In the genomic region with DNA sequence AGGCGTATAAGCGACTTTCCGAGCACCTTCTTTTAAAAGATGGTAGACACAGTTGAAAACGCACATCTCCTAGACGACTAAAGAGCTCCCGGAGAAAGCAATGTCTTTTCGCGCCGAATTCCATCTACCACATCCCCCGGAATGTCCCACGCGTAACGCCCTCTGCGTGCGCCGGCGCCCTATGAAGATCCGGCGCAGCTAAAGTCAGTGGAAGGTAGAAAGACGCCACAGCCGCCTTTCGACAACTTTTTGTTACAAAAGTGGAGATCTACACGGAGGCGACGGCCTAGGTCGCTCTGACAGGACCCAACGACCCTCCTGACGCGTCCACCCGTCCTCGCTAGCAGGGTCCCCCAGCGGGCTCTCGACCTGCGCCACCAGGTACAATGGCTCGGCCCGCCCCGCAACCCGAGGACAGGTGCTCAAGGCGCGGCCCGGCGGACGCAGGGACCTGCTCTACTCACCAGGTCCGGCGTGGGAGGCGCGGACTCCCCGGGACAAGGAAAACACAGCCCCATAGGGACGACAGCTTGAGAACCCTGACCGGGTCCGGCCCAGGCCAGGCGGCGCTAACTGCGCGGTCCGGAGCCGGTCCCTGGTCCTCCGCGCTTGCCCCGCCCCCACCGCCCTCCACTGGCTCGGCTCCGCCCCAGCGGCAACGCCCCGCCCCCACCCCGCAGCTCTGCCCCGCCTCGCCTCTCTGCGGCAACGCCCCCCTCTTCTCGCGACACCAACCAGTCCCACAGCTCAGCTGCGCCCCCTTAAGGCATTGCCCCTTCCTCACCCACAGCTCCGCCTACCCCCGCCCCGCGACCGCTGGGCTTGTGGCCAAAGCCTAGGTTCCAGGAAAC, we compare ENCODE assay signal across 8 cellular contexts. TPM values are rescaled to one million over a fixed set of nuclear protein-coding genes. Genes with fewer than 3 reads are reported as not detected.
DNase-seq lines count a peak whose midpoint lies in the region; ATAC-seq and TF ChIP-seq lines count a peak whose summit lies in the region.

A gene with protein sequence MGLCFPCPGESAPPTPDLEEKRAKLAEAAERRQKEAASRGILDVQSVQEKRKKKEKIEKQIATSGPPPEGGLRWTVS (minus strand): TSS at position 571 of the 851 bp plus-strand sequence. CDS start 53 bp downstream, at position 518.

- ATAC-seq in foreskin keratinocyte, result peak; percentile 88

- peaks cover 5% of the 10 kb centered on the region for H3K36me3 Mint-ChIP-seq in neural progenitor cell

- H3K27me3 ChIP-seq in SJCRH30 (no peaks in the 10 kb centered on the region), foreskin keratinocyte (no peaks in the 10 kb centered on the region), neural progenitor cell (peaks cover 11% of the 10 kb centered on the region), stomach smooth muscle (ENCODE audit: control insufficient read depth in 1 of 2, insufficient read depth in 2 of 2, low read length in 2 of 2) (no peaks in the 10 kb centered on the region)

- peak; percentile 93 for TF ChIP-seq CTCF in LNCaP clone FGC (IDR thresholded peaks at IDR 0.05; ENCODE audit: control insufficient read depth, extremely low read depth, insufficient read depth)
- TF ChIP-seq CTCF in foreskin keratinocyte (conservative IDR thresholded peaks at IDR 0.05), result peak; percentile 76
- TF ChIP-seq CTCF in neural progenitor cell (IDR thresholded peaks at IDR 0.05), result peak; percentile 69

- H3K9ac ChIP-seq in ES-I3 (ENCODE audit: low read depth, low read length) (peak within 1 kb of the TSS; percentile 97), neural progenitor cell (peak within 1 kb of the TSS; percentile 31), stomach smooth muscle (ENCODE audit: low read length in 2 of 2) (peak within 1 kb of the TSS; percentile 73 to 93)

- peak within 1 kb of the TSS; percentile 95 for H2AFZ ChIP-seq in neural progenitor cell (replicated peaks)

- H3F3A ChIP-seq in neural progenitor cell (ENCODE audit: low read depth), result no peaks in the 10 kb centered on the region

- peaks cover 8% of the 10 kb centered on the region for H3K4me1 Mint-ChIP-seq in neural progenitor cell

- H3K27me3 Mint-ChIP-seq in neural progenitor cell (ENCODE audit: insufficient read depth, low read depth), result peaks cover 2% of the 10 kb centered on the region

- H3K4me3 ChIP-seq in LNCaP clone FGC (ENCODE audit: low read depth, low read length) (peak within 1 kb of the TSS; percentile 88), SJCRH30 (peak within 1 kb of the TSS; percentile 91), neural progenitor cell (peak within 1 kb of the TSS; percentile 86), stomach smooth muscle (ENCODE audit: low read length in 2 of 2) (peak within 1 kb of the TSS; percentile 81 to 92)

- H3K4me1 ChIP-seq in ES-I3 (ENCODE audit: insufficient read depth, low read length) (0 out of 2 replicates have a peak, but pooled peaks cover 5% of the 10 kb centered on the region), SJCRH30 (peaks cover 4% of the 10 kb centered on the region), foreskin keratinocyte (peaks cover 5% of the 10 kb centered on the region), neural progenitor cell (peaks cover 15% of the 10 kb centered on the region), stomach smooth muscle (ENCODE audit: control insufficient read depth, insufficient read depth, low read length) (no peaks in the 10 kb centered on the region)

- H3K4me3 Mint-ChIP-seq in neural progenitor cell, result peak within 1 kb of the TSS; percentile 96

- H4K20me1 ChIP-seq in neural progenitor cell (ENCODE audit: low read depth), result no peaks in the 10 kb centered on the region

- H3K9me3 Mint-ChIP-seq in neural progenitor cell, result no peaks in the 10 kb centered on the region

- H3K36me3 ChIP-seq in ES-I3 (ENCODE audit: insufficient read depth, low read length) (no peaks in the 10 kb centered on the region; the same call in 1 of the 2 replicates), SJCRH30 (no peaks in the 10 kb centered on the region), neural progenitor cell (peaks cover 6% of the 10 kb centered on the region), stomach smooth muscle (ENCODE audit: control insufficient read depth in 2 of 2, insufficient read depth in 2 of 2, low read length in 2 of 2) (peaks cover 5 to 11% of the 10 kb centered on the region in 2 donors)

- no peaks in the 10 kb centered on the region for H3K9me3 ChIP-seq in ES-I3 (ENCODE audit: control insufficient read depth, insufficient read depth, low read length)
- no peaks in the 10 kb centered on the region for H3K9me3 ChIP-seq in SJCRH30 (replicated peaks)
- no peaks in the 10 kb centered on the region for H3K9me3 ChIP-seq in neural progenitor cell (ENCODE audit: low read depth)
- no peaks in the 10 kb centered on the region for H3K9me3 ChIP-seq in stomach smooth muscle (ENCODE audit: control insufficient read depth in 2 of 2, low read length in 2 of 2)

- peak within 1 kb of the TSS; percentile 87 for H3K4me2 ChIP-seq in neural progenitor cell

- no peaks in the 10 kb centered on the region for H3K79me2 ChIP-seq in neural progenitor cell (ENCODE audit: low read depth)

- H3K27ac ChIP-seq in SJCRH30 (peak within 1 kb of the TSS; percentile 58), foreskin keratinocyte (no peak within 1 kb of the TSS), neural progenitor cell (no peak within 1 kb of the TSS), stomach smooth muscle (ENCODE audit: low read length) (peak within 1 kb of the TSS; percentile 6)

- DNase-seq in H4 (ENCODE audit: low spot score) (peak; percentile 94), LNCaP clone FGC (ENCODE audit: low read depth) (peak; percentile 89), SJCRH30 (peak; percentile 95 to 96), foreskin keratinocyte (peak; percentile 53 to 76), neural progenitor cell (ENCODE audit: low spot score) (peak; percentile 95)
- peak; percentile 87 for DNase-seq in activated gamma-delta T cell treated with anti-CD3 and anti-CD28 coated beads, Interleukin-2, amount 50 U/mL, for 16 hours (ENCODE audit: low read depth)

- H3K27ac Mint-ChIP-seq in neural progenitor cell, result no peak within 1 kb of the TSS

RNA-seq across cellular contexts. Expression of the gene that starts here (rescaled TPM):
- total RNA-seq in H4 (2014; rRNA removed; shearing (Covaris generic)), result 23.1 and 27.9 TPM in 2 replicates
- total RNA-seq in SJCRH30 (2014; rRNA removed; shearing (Covaris generic)), result 20.2 and 21.0 TPM in 2 replicates
- total RNA-seq in foreskin keratinocyte (4.8 and 6.2 TPM in 2 replicates), neural progenitor cell (ENCODE audit: low replicate concordance) (10.1 and 12.5 TPM in 2 replicates)
- polyA plus RNA-seq in foreskin keratinocyte, result 5.4 and 6.6 TPM in 2 replicates

Comparison
In these comparisons a context has a peak if more than half of its experiments do, and no peak if none do; other contexts are left out.
1. H3K9ac ChIP-seq: peak in every context shown above with its lines; median percentile 97 in ES-I3; 83 in stomach smooth muscle; 31 in neural progenitor cell.
2. H3K27ac ChIP-seq: peak in SJCRH30 (single experiment) and stomach smooth muscle (single experiment); none in foreskin keratinocyte (single experiment) and neural progenitor cell (single experiment).
3. Peak in every context shown above with its lines, with median percentiles within 50 percentile points of each other: DNase-seq, H3K4me3 ChIP-seq and CTCF ChIP-seq.